2 cellular contexts compared by ENCODE assay signal in the genomic region with DNA sequence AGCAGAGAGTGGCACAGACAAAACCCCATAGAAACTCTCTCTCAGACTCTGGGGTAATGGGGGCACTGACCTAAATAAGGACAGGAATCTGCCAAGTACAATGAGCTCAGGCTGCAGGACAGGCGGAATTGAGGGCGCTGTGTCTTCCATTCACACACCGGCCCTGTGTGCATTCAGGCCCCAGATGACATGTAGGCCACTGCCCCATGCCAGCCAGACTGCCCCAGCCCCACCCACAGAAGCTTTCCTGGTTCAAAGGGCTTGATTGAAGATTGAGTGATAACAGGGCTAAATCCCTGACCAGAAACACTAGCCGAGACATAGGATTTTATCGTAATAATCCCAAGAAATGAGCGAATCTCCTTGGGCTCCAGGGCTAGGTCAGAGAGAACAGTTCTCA.
A peak's percentile ranks its signal among the peaks of the same experiment; 100 is the strongest.
TF ChIP-seq lines count a peak whose summit lies in the region.

No MANE protein-coding gene starts in this region.

TF ChIP-seq in A549, 52 proteins besides CTCF, POLR2A, EP300 and RAD21 (continued from another document):
- no peak for TF ChIP-seq EHMT2 (IDR thresholded peaks at IDR 0.05; ENCODE audit: low read depth)
- TF ChIP-seq NR3C1 (IDR thresholded peaks at IDR 0.05): no peak
- TF ChIP-seq CBX2 (IDR thresholded peaks at IDR 0.05; ENCODE audit: borderline replicate concordance, low read depth): no peak
- TF ChIP-seq BCL3 (IDR thresholded peaks at IDR 0.05): no peak
- TF ChIP-seq NPAS2 (CRISPR knock-in tag; IDR thresholded peaks at IDR 0.05; ENCODE audit: borderline replicate concordance): no peak
- no peak for TF ChIP-seq CHD4 (IDR thresholded peaks at IDR 0.05; ENCODE audit: borderline replicate concordance)
- no peak for TF ChIP-seq HES2 (IDR thresholded peaks at IDR 0.05)
- TF ChIP-seq ELK1 (IDR thresholded peaks at IDR 0.05; ENCODE audit: low read depth, low read length): no peak
- no peak for TF ChIP-seq GATA3 (IDR thresholded peaks at IDR 0.05; ENCODE audit: borderline replicate concordance)
- no peak for TF ChIP-seq SMC3 (IDR thresholded peaks at IDR 0.05)
- TF ChIP-seq HOXB13 (CRISPR knock-in tag; IDR thresholded peaks at IDR 0.05; ENCODE audit: low read depth): no peak
- no peak for TF ChIP-seq HOXB5 (CRISPR knock-in tag; IDR thresholded peaks at IDR 0.05)
- no peak for TF ChIP-seq RARB (CRISPR knock-in tag; IDR thresholded peaks at IDR 0.05)
- no peak for TF ChIP-seq KDM5A (IDR thresholded peaks at IDR 0.05)
- no peak for TF ChIP-seq USF2 (IDR thresholded peaks at IDR 0.05)
- no peak for TF ChIP-seq KDM1A (IDR thresholded peaks at IDR 0.05; ENCODE audit: low read depth)
- no peak for TF ChIP-seq ZSCAN20 (CRISPR knock-in tag; IDR thresholded peaks at IDR 0.05)

TF ChIP-seq in liver, 16 proteins besides CTCF, POLR2A, EP300 and RAD21:
- TF ChIP-seq, protein P1, sequence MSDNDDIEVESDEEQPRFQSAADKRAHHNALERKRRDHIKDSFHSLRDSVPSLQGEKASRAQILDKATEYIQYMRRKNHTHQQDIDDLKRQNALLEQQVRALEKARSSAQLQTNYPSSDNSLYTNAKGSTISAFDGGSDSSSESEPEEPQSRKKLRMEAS (IDR thresholded peaks at IDR 0.05): peak; percentile 71
- TF ChIP-seq SP1 (IDR thresholded peaks at IDR 0.05) (peak; percentile 60), ATF3 (IDR thresholded peaks at IDR 0.05) (no peak), JUND (IDR thresholded peaks at IDR 0.05) (peak in 1 of 2 donors; percentile 70), YY1 (IDR thresholded peaks at IDR 0.05) (peak; percentile 76), FOXA2 (IDR thresholded peaks at IDR 0.05) (no peak), HNF4A (conservative IDR thresholded peaks at IDR 0.05) (peak; percentile 73 to 89), EGR1 (IDR thresholded peaks at IDR 0.05; ENCODE audit: low read depth in 2 of 2) (no peak), ZBTB33 (IDR thresholded peaks at IDR 0.05) (peak; percentile 22), GABPA (IDR thresholded peaks at IDR 0.05 in 1 of 2, conservative IDR thresholded peaks at IDR 0.05 in 1 of 2) (peak in 1 of 2 donors; percentile 18), TAF1 (conservative IDR thresholded peaks at IDR 0.05) (no peak), RXRA (IDR thresholded peaks at IDR 0.05) (peak; percentile 89 to 97), HNF4G (IDR thresholded peaks at IDR 0.05) (peak; percentile 34), NR2F2 (IDR thresholded peaks at IDR 0.05) (no peak), FOXA1 (IDR thresholded peaks at IDR 0.05) (no peak)
- TF ChIP-seq, protein P2, sequence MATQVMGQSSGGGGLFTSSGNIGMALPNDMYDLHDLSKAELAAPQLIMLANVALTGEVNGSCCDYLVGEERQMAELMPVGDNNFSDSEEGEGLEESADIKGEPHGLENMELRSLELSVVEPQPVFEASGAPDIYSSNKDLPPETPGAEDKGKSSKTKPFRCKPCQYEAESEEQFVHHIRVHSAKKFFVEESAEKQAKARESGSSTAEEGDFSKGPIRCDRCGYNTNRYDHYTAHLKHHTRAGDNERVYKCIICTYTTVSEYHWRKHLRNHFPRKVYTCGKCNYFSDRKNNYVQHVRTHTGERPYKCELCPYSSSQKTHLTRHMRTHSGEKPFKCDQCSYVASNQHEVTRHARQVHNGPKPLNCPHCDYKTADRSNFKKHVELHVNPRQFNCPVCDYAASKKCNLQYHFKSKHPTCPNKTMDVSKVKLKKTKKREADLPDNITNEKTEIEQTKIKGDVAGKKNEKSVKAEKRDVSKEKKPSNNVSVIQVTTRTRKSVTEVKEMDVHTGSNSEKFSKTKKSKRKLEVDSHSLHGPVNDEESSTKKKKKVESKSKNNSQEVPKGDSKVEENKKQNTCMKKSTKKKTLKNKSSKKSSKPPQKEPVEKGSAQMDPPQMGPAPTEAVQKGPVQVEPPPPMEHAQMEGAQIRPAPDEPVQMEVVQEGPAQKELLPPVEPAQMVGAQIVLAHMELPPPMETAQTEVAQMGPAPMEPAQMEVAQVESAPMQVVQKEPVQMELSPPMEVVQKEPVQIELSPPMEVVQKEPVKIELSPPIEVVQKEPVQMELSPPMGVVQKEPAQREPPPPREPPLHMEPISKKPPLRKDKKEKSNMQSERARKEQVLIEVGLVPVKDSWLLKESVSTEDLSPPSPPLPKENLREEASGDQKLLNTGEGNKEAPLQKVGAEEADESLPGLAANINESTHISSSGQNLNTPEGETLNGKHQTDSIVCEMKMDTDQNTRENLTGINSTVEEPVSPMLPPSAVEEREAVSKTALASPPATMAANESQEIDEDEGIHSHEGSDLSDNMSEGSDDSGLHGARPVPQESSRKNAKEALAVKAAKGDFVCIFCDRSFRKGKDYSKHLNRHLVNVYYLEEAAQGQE (IDR thresholded peaks at IDR 0.05): peak; percentile 53
